1 cellular context compared by ENCODE assay signal in the genomic region with DNA sequence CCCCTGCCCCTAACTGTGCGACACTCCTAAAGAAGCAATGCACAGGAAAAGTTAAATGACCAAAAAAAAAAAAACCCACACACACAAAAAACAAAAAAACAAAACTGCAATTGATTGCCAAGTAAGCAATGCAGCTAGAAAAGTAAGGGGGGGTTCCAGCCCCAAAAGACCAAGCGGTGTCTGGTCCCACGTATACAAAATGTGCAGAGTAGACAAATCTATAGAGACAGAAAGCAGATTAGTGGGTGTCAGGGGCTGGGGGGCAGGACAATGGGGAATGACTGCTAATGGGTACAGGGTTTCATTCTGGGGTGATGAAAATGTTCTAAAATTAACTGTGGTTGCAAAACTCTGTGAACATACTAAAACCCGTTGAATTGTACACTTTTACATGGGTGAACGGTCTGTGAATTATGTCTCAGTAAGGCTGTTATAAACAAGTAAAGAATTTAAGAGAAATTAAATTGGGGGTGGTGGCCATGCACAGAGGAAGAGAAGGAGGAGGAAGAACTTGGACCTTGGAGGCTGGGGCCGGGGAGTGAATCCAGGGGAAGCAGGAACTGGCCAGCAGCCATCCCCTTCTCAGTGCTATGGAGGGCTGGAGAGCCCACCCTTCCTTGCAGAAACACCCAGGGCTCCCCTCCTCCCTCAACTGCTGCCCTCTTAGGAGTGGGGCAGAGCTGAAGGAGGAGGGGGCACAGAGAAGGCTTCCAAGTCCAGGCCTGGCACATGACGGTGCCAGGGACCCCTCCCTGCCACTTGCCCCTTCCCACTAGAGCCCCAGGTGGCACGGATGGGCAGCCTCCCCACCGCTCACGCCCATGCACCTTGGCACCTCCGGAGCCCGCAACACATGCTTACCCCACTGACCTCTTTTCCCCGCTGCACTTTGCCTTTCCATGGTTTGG.
A peak's percentile ranks its signal among the peaks of the same experiment; 100 is the strongest.
TF ChIP-seq lines count a peak whose summit lies in the region.

No MANE protein-coding gene starts in this region.

TF ChIP-seq in HepG2, 621 proteins besides CTCF, POLR2A, EP300 and RAD21 (continued from another document):
- TF ChIP-seq ZBTB33 (CRISPR knock-in tag; IDR thresholded peaks at IDR 0.05) (0 out of 2 replicates have a peak, but pooled peaks have one; percentile 14), HNRNPUL1 (IDR thresholded peaks at IDR 0.05; ENCODE audit: low read depth, low read length) (no peak), ZNF263 (CRISPR knock-in tag; IDR thresholded peaks at IDR 0.05) (0 out of 2 replicates have a peak, but pooled peaks have one; percentile 26), MAFK (conservative IDR thresholded peaks at IDR 0.05 in 1 of 2, IDR thresholded peaks at IDR 0.05 in 1 of 2; ENCODE audit: low read length in 2 of 2) (peak; percentile 59 to 69), ZBTB38 (CRISPR knock-in tag; IDR thresholded peaks at IDR 0.05) (no peak), ZNF343 (CRISPR knock-in tag; IDR thresholded peaks at IDR 0.05) (no peak), HNRNPL (IDR thresholded peaks at IDR 0.05; ENCODE audit: low read depth, low read length) (peak; percentile 84)
